Comparison of ENCODE assay signal across 1 cellular context in genomic region chr9:128020692-128021091, GRCh38.
TF ChIP-seq lines count a peak whose summit lies in the region.

No MANE protein-coding gene starts in this region.

TF ChIP-seq in SK-N-SH treated with all-trans-retinoic acid at 6 μM for 48 hours, 23 proteins besides CTCF, POLR2A, EP300 and RAD21 (continued from another document):
- no peak for TF ChIP-seq SNAI2 (CRISPR knock-in tag; IDR thresholded peaks at IDR 0.05)
